In genomic region chr6:71534916-71535315, GRCh38 we compare ENCODE assay signal across 23 cellular contexts.
A peak's percentile ranks its signal among the peaks of the same experiment; 100 is the strongest.
DNase-seq lines count a peak whose midpoint lies in the region; ATAC-seq and TF ChIP-seq lines count a peak whose summit lies in the region.
"Had no signal": no experiment of that assay in that cellular context is flagged by ENCODE, and none has a peak within 500 bp of the region (broad histone marks: within the 10 kb centered on the region; RNA-seq: fewer than 3 reads in every experiment).

No MANE protein-coding gene starts in this region.

- H3K27me3 ChIP-seq in GM23248 (replicated peaks; ENCODE audit: insufficient read depth) = no peaks in the 10 kb centered on the region
- no peaks in the 10 kb centered on the region for H3K27me3 ChIP-seq in gastrocnemius medialis
- H3K27me3 ChIP-seq: BLaER1 treated with 17β-estradiol and CSF1 and Interleukin-3, amounts not matched to agents 10 nM and 100 nM had no signal

- H3K4me2 ChIP-seq in GM23248 (ENCODE audit: unreplicated experiment) = no peak overlapping the region
- H3K4me2 ChIP-seq: A549; BLaER1 treated with 17β-estradiol and CSF1 and Interleukin-3, amounts not matched to agents 10 nM and 100 nM; GM23338 had no signal

- H3K27ac ChIP-seq in GM23248 = no peak overlapping the region
- H3K27ac ChIP-seq in gastrocnemius medialis = no peak overlapping the region
- H3K27ac ChIP-seq: A549; BLaER1 treated with 17β-estradiol and CSF1 and Interleukin-3, amounts not matched to agents 10 nM and 100 nM had no signal

- peak overlapping the region; percentile 4 for H3K27ac Mint-ChIP-seq in nephron progenitor cell
- H3K27ac Mint-ChIP-seq: CD14-positive monocyte; CD4-positive, alpha-beta memory T cell; GM23338; HFFc6 had no signal

- no peaks in the 10 kb centered on the region for H3K36me3 ChIP-seq in GM23248 (ENCODE audit: low read depth)
- H3K36me3 ChIP-seq in gastrocnemius medialis = no peaks in the 10 kb centered on the region
- H3K36me3 ChIP-seq: BE2C; BLaER1 treated with 17β-estradiol and CSF1 and Interleukin-3, amounts not matched to agents 10 nM and 100 nM; HAP-1 had no signal

- intact Hi-C loops in gastrocnemius medialis (cut with DNase I; ENCODE audit: low total_unique reads) = loop anchor here (5.0 kb wide), 1 partner anchor 547 kb away; no protein-coding TSS in a partner anchor

- no peaks in the 10 kb centered on the region for H3K36me3 Mint-ChIP-seq in nephron progenitor cell (ENCODE audit: low read depth)
- H3K36me3 Mint-ChIP-seq: CD14-positive monocyte; CD4-positive, alpha-beta memory T cell had no signal

- ATAC-seq in HG02642 (IDR thresholded peaks at IDR 0.05; ENCODE audit: poor library complexity, unreplicated experiment) (no peak), gastrocnemius medialis (no peak)
- ATAC-seq: A549, GM12878, GM23338 had no signal

- H3K4me3 ChIP-seq in GM23248 (no peak overlapping the region), gastrocnemius medialis (no peak overlapping the region)
- H3K4me3 ChIP-seq: A549; BLaER1 treated with 17β-estradiol and CSF1 and Interleukin-3, amounts not matched to agents 10 nM and 100 nM; GM12878; GM23338; HAP-1 had no signal

- no peak for TF ChIP-seq POLR2A in gastrocnemius medialis (IDR thresholded peaks at IDR 0.05)

- in situ Hi-C loops in GM23248 (cut with MboI) (loop anchor here (10.0 kb wide), 1 partner anchor 550 kb away; no protein-coding TSS in a partner anchor), gastrocnemius medialis (cut with MboI; ENCODE audit: low sequenced_read_pairs in 4 of 4) (loop anchor here in 3 of 4 donors (5.0 to 25.0 kb wide), 2 partner anchors 547 to 552 kb away; no protein-coding TSS in a partner anchor)

- 34 to 47% methylated on average over 3 of the region's 3 CpGs for WGBS in GM23248 (ENCODE audit: low coverage in 1 of 2, low lambda C conversion rate in 2 of 2, missing lambda C conversion rate in 2 of 2), 2 experiments

- H2AFZ ChIP-seq in GM23248 = peak overlapping the region; percentile 30; the same call in 1 of the 2 replicates
- H2AFZ ChIP-seq: GM23338 had no signal

- TF ChIP-seq CTCF in nephron progenitor cell (IDR thresholded peaks at IDR 0.05) (no peak), gastrocnemius medialis (IDR thresholded peaks at IDR 0.05 in 4 of 5, conservative IDR thresholded peaks at IDR 0.05 in 1 of 5) (no peak)

- H3F3A ChIP-seq in GM23248 (ENCODE audit: insufficient read depth) = peaks cover 11% of the 10 kb centered on the region; the same call in 1 of the 2 replicates

- no peaks in the 10 kb centered on the region for H3K9me3 ChIP-seq in GM23248 (ENCODE audit: low read depth)
- H3K9me3 ChIP-seq in gastrocnemius medialis = no peaks in the 10 kb centered on the region
- H3K9me3 ChIP-seq: A549; BE2C; BLaER1 treated with 17β-estradiol and CSF1 and Interleukin-3, amounts not matched to agents 10 nM and 100 nM; Caco-2; HAP-1 had no signal

- no peaks in the 10 kb centered on the region for H3K79me2 ChIP-seq in GM23248 (ENCODE audit: insufficient read depth)

- H3K9me2 ChIP-seq in GM23248 (ENCODE audit: insufficient read depth) = no peaks in the 10 kb centered on the region

- no peak overlapping the region for H3K9ac ChIP-seq in GM23248
- H3K9ac ChIP-seq: BLaER1 treated with 17β-estradiol and CSF1 and Interleukin-3, amounts not matched to agents 10 nM and 100 nM had no signal

- H4K20me1 ChIP-seq in GM23248 (ENCODE audit: insufficient read depth) = no peaks in the 10 kb centered on the region
- H4K20me1 ChIP-seq: BLaER1 treated with 17β-estradiol and CSF1 and Interleukin-3, amounts not matched to agents 10 nM and 100 nM had no signal

- no peak for DNase-seq in GM23248
- DNase-seq in cerebellar cortex (ENCODE audit: low spot score) = peak; percentile 60
- DNase-seq in nephron progenitor cell = no peak
- DNase-seq in CD1c-positive myeloid dendritic cell (ENCODE audit: extremely low spot score) = no peak
- no peak for DNase-seq in gastrocnemius medialis
- DNase-seq in activated CD4-positive, alpha-beta T cell treated with anti-CD3 and anti-CD28 coated beads for 4 hours = no peak
- DNase-seq: 8988T; ACHN; AML-193; BE2C; Caco-2; CD4-positive, alpha-beta memory T cell; DMS153; DND-41; GDM1; HFFc6 had no signal

- no peaks in the 10 kb centered on the region for H3K27me3 Mint-ChIP-seq in nephron progenitor cell (ENCODE audit: low read depth, poor library complexity)

- no peak overlapping the region for H3K4me3 Mint-ChIP-seq in nephron progenitor cell
- H3K4me3 Mint-ChIP-seq: CD14-positive monocyte; CD4-positive, alpha-beta memory T cell; GM23338; HFFc6 had no signal

- peaks cover 20% of the 10 kb centered on the region; the same call in 1 of the 2 replicates for H3K4me1 ChIP-seq in GM23248 (ENCODE audit: insufficient read depth)
- H3K4me1 ChIP-seq in gastrocnemius medialis = no peaks in the 10 kb centered on the region
- H3K4me1 ChIP-seq: A549, BE2C had no signal

- no peaks in the 10 kb centered on the region for H3K9me3 Mint-ChIP-seq in nephron progenitor cell
- H3K9me3 Mint-ChIP-seq: CD14-positive monocyte; CD4-positive, alpha-beta memory T cell; GM23338; HFFc6 had no signal

- peaks cover 22% of the 10 kb centered on the region for H3K4me1 Mint-ChIP-seq in nephron progenitor cell
- H3K4me1 Mint-ChIP-seq: CD14-positive monocyte; CD4-positive, alpha-beta memory T cell; GM23338 had no signal
